In the genomic region with DNA sequence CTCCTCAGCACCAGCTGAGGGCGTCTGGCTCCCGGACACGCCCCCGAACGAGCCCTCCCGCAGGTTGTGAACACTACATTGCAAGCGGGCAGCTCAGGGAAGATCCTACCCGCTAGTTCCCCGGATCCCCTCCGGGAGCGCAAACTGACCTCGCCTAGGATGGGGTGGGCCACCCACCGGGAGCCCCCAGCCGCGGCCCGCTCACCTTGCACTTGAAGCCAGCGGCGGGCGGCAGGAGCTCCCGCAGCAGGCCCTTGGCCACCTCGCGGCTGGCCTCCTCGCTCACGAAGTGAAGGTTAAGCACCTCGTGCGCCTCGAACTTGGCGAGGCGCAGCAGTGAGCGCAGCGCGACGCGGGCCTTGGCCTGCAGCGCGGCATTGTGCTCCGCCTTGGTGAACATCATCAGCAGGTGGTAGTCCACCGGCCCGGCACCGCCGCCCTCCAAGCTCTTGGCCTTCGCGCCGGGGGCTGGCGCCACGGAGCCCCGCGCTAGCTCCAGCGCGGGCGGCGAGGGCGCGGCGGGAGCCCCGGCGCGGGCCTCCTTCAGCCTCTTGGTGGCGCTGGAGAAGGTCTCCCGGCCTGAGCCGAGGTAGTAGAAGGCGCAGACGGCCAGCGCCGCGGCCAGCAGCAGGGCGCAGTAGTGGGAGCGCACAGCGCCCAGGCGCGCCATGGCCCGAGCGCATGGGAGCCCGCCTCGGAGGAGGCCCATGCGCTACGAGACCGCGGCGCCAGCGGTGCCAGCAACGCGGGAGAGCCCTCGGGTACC, we compare ENCODE assay signal across 1 cellular context.
A peak's percentile ranks its signal among the peaks of the same experiment; 100 is the strongest.
TF ChIP-seq lines count a peak whose summit lies in the region.

No MANE protein-coding gene starts in this region.

TF ChIP-seq in K562, 482 proteins besides CTCF, POLR2A, EP300 and RAD21 (continued from another document and continues in another):
- TF ChIP-seq, protein P1, sequence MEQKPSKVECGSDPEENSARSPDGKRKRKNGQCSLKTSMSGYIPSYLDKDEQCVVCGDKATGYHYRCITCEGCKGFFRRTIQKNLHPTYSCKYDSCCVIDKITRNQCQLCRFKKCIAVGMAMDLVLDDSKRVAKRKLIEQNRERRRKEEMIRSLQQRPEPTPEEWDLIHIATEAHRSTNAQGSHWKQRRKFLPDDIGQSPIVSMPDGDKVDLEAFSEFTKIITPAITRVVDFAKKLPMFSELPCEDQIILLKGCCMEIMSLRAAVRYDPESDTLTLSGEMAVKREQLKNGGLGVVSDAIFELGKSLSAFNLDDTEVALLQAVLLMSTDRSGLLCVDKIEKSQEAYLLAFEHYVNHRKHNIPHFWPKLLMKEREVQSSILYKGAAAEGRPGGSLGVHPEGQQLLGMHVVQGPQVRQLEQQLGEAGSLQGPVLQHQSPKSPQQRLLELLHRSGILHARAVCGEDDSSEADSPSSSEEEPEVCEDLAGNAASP (IDR thresholded peaks at IDR 0.05) = no peak
- peak; percentile 54; the same call in 1 of the 2 replicates for TF ChIP-seq SUPT5H (IDR thresholded peaks at IDR 0.05)
- TF ChIP-seq MECOM (CRISPR knock-in tag; IDR thresholded peaks at IDR 0.05) = no peak
- no peak for TF ChIP-seq ELF2 (CRISPR knock-in tag; IDR thresholded peaks at IDR 0.05)
- no peak for TF ChIP-seq ARNT (IDR thresholded peaks at IDR 0.05)
- TF ChIP-seq SMARCC2 (IDR thresholded peaks at IDR 0.05; ENCODE audit: low read depth) = no peak
- TF ChIP-seq ILF3 (IDR thresholded peaks at IDR 0.05; ENCODE audit: borderline replicate concordance) = peak; percentile 92; the same call in 1 of the 2 replicates
- no peak for TF ChIP-seq TAF15 (IDR thresholded peaks at IDR 0.05; ENCODE audit: low read depth, low read length)
- TF ChIP-seq ARID1B (IDR thresholded peaks at IDR 0.05) = no peak
- no peak for TF ChIP-seq SRSF7 (optimal IDR thresholded peaks at IDR 0.05; ENCODE audit: low read depth, low read length)
- TF ChIP-seq POU5F1 (IDR thresholded peaks at IDR 0.05; ENCODE audit: borderline replicate concordance, low read depth, low read length, partially characterized antibody) = no peak
- no peak for TF ChIP-seq CHD4 (IDR thresholded peaks at IDR 0.05; ENCODE audit: insufficient read depth, insufficient replicate concordance, low read depth, low read length, poor library complexity, severe bottlenecking)
- TF ChIP-seq SRSF3 (IDR thresholded peaks at IDR 0.05; ENCODE audit: insufficient read depth, low read length) = no peak
- TF ChIP-seq, protein P2, sequence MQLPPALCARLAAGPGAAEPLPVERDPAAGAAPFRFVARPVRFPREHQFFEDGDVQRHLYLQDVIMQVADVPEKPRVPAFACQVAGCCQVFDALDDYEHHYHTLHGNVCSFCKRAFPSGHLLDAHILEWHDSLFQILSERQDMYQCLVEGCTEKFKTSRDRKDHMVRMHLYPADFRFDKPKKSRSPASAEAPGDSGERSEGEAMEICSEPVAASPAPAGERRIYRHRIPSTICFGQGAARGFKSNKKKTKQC (CRISPR knock-in tag; IDR thresholded peaks at IDR 0.05) = no peak
- TF ChIP-seq POLR2AphosphoS2 (IDR thresholded peaks at IDR 0.05; ENCODE audit: low read length) = no peak
- no peak for TF ChIP-seq GTF2B (IDR thresholded peaks at IDR 0.05; ENCODE audit: extremely low read depth, insufficient read length)
- TF ChIP-seq ZNF398 (CRISPR knock-in tag; IDR thresholded peaks at IDR 0.05) = no peak
- no peak for TF ChIP-seq EWSR1 (IDR thresholded peaks at IDR 0.05; ENCODE audit: borderline replicate concordance, low read depth, partially characterized antibody)
- TF ChIP-seq KDM5B (IDR thresholded peaks at IDR 0.05; ENCODE audit: insufficient replicate concordance, low read depth, low read length) = peak; percentile 78
- TF ChIP-seq MAX (CRISPR knock-in tag; IDR thresholded peaks at IDR 0.05) = peak; percentile 79
- TF ChIP-seq E2F1 (CRISPR knock-in tag; IDR thresholded peaks at IDR 0.05) = peak; percentile 6; the same call in 1 of the 2 replicates
- peak; percentile 71; the same call in 1 of the 2 replicates for TF ChIP-seq MYC (IDR thresholded peaks at IDR 0.05; ENCODE audit: low read depth, low read length)
- TF ChIP-seq MYC (CRISPR knock-in tag; IDR thresholded peaks at IDR 0.05; ENCODE audit: borderline replicate concordance, low read depth) = peak; percentile 72; the same call in 1 of the 2 replicates
- TF ChIP-seq, protein P3, sequence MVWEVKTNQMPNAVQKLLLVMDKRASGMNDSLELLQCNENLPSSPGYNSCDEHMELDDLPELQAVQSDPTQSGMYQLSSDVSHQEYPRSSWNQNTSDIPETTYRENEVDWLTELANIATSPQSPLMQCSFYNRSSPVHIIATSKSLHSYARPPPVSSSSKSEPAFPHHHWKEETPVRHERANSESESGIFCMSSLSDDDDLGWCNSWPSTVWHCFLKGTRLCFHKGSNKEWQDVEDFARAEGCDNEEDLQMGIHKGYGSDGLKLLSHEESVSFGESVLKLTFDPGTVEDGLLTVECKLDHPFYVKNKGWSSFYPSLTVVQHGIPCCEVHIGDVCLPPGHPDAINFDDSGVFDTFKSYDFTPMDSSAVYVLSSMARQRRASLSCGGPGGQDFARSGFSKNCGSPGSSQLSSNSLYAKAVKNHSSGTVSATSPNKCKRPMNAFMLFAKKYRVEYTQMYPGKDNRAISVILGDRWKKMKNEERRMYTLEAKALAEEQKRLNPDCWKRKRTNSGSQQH (CRISPR knock-in tag; IDR thresholded peaks at IDR 0.05) = no peak
- TF ChIP-seq ZNF140 (CRISPR knock-in tag; IDR thresholded peaks at IDR 0.05) = no peak
- no peak for TF ChIP-seq CHCHD3 (CRISPR knock-in tag; IDR thresholded peaks at IDR 0.05)
- no peak for TF ChIP-seq IRF9 (tag; IDR thresholded peaks at IDR 0.05)
- peak; percentile 66; the same call in 1 of the 2 replicates for TF ChIP-seq SMAD4 (CRISPR knock-in tag; conservative IDR thresholded peaks at IDR 0.05)
- no peak for TF ChIP-seq ZNF224 (CRISPR knock-in tag; IDR thresholded peaks at IDR 0.05)
- no peak for TF ChIP-seq KLF6 (CRISPR knock-in tag; IDR thresholded peaks at IDR 0.05; ENCODE audit: borderline replicate concordance)
- no peak for TF ChIP-seq ZNF436 (CRISPR knock-in tag; IDR thresholded peaks at IDR 0.05)
- TF ChIP-seq SMARCA4 (IDR thresholded peaks at IDR 0.05) = no peak
- no peak for TF ChIP-seq GATAD2A (IDR thresholded peaks at IDR 0.05)
- TF ChIP-seq ZNF830 (CRISPR knock-in tag; IDR thresholded peaks at IDR 0.05) = no peak
- no peak for TF ChIP-seq WHSC1 (IDR thresholded peaks at IDR 0.05; ENCODE audit: low read length)
- no peak for TF ChIP-seq MCM5 (IDR thresholded peaks at IDR 0.05; ENCODE audit: low read depth)
- TF ChIP-seq SP1 (CRISPR knock-in tag; IDR thresholded peaks at IDR 0.05) = no peak; the same call in 1 of the 2 replicates
- TF ChIP-seq KLF10 (CRISPR knock-in tag; IDR thresholded peaks at IDR 0.05) = no peak
- TF ChIP-seq RBM22 (IDR thresholded peaks at IDR 0.05; ENCODE audit: low read depth, low read length, poor library complexity, severe bottlenecking) = no peak
- TF ChIP-seq ZNF12 (CRISPR knock-in tag; IDR thresholded peaks at IDR 0.05) = peak; percentile 43; the same call in 1 of the 2 replicates
- TF ChIP-seq THRAP3 (IDR thresholded peaks at IDR 0.05; ENCODE audit: borderline replicate concordance) = no peak
- TF ChIP-seq THAP12 (CRISPR knock-in tag; IDR thresholded peaks at IDR 0.05) = no peak
- TF ChIP-seq ZNF766 (CRISPR knock-in tag; conservative IDR thresholded peaks at IDR 0.05) = no peak
- no peak for TF ChIP-seq FOXM1 (IDR thresholded peaks at IDR 0.05; ENCODE audit: low read depth)
- TF ChIP-seq FOXM1 (CRISPR knock-in tag; IDR thresholded peaks at IDR 0.05; ENCODE audit: low read depth) = 0 out of 2 replicates have a peak, but pooled peaks have one; percentile 2
- TF ChIP-seq, protein P4, sequence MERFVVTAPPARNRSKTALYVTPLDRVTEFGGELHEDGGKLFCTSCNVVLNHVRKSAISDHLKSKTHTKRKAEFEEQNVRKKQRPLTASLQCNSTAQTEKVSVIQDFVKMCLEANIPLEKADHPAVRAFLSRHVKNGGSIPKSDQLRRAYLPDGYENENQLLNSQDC (CRISPR knock-in tag; IDR thresholded peaks at IDR 0.05) = no peak
- TF ChIP-seq ZNF668 (CRISPR knock-in tag; IDR thresholded peaks at IDR 0.05) = no peak
